8 cellular contexts compared by ENCODE assay signal in genomic region chr4:109434007-109434792, GRCh38. TPM values are rescaled to one million over a fixed set of nuclear protein-coding genes. Genes with fewer than 3 reads are reported as not detected.
A peak's percentile ranks its signal among the peaks of the same experiment; 100 is the strongest.
DNase-seq lines count a peak whose midpoint lies in the region; ATAC-seq and TF ChIP-seq lines count a peak whose summit lies in the region.

No MANE protein-coding gene starts in this region.

- no peaks in the 10 kb centered on the region for H3K27me3 Mint-ChIP-seq in dendritic cell treated with granulocyte-macrophage colony-stimulating factor and Interleukin-4, amounts not matched to agents 40 ng/mL and 50 ng/mL, for 4 days
- H3K27me3 Mint-ChIP-seq in stimulated activated naive CD8-positive, alpha-beta T cell treated with anti-CD3 and anti-CD28 coated beads, Interleukin-15, Interleukin-2, amounts not matched to agents 100 ng/mL and 50 ng/mL, for 24 hours, result no peaks in the 10 kb centered on the region

- H3K4me1 Mint-ChIP-seq in dendritic cell treated with granulocyte-macrophage colony-stimulating factor and Interleukin-4, amounts not matched to agents 40 ng/mL and 50 ng/mL, for 4 days (ENCODE audit: low read depth), result peaks cover 23% of the 10 kb centered on the region
- peaks cover 69% of the 10 kb centered on the region for H3K4me1 Mint-ChIP-seq in stimulated activated naive CD8-positive, alpha-beta T cell treated with anti-CD3 and anti-CD28 coated beads, Interleukin-15, Interleukin-2, amounts not matched to agents 100 ng/mL and 50 ng/mL, for 24 hours (ENCODE audit: low read depth)

- DNase-seq in COLO668 (lab: John Stamatoyannopoulos, UW; ENCODE audit: unreplicated experiment) (peak; percentile 36), lower leg skin (ENCODE audit: low spot score in 2 of 2) (peak; percentile 32 to 88), DMS153 (lab: John Stamatoyannopoulos, UW) (no peak)

- no peaks in the 10 kb centered on the region for H3K9me3 Mint-ChIP-seq in dendritic cell treated with granulocyte-macrophage colony-stimulating factor and Interleukin-4, amounts not matched to agents 40 ng/mL and 50 ng/mL, for 4 days
- no peaks in the 10 kb centered on the region for H3K9me3 Mint-ChIP-seq in stimulated activated naive CD8-positive, alpha-beta T cell treated with anti-CD3 and anti-CD28 coated beads, Interleukin-15, Interleukin-2, amounts not matched to agents 100 ng/mL and 50 ng/mL, for 24 hours

- peaks cover 15% of the 10 kb centered on the region for H3K36me3 Mint-ChIP-seq in dendritic cell treated with granulocyte-macrophage colony-stimulating factor and Interleukin-4, amounts not matched to agents 40 ng/mL and 50 ng/mL, for 4 days (ENCODE audit: low read depth)
- peaks cover 17% of the 10 kb centered on the region for H3K36me3 Mint-ChIP-seq in stimulated activated naive CD8-positive, alpha-beta T cell treated with anti-CD3 and anti-CD28 coated beads, Interleukin-15, Interleukin-2, amounts not matched to agents 100 ng/mL and 50 ng/mL, for 24 hours (ENCODE audit: low read depth)

- peak overlapping the region; percentile 70 for H3K4me3 ChIP-seq in lower leg skin (ENCODE audit: low read depth, poor library complexity, severe bottlenecking)

- 0% methylated on average over 27 to 34 of the region's 65 CpGs for WGBS in lower leg skin, 2 donors

- intact Hi-C loops in dendritic cell treated with granulocyte-macrophage colony-stimulating factor and Interleukin-4, amounts not matched to agents 40 ng/mL and 50 ng/mL, for 4 days (cut with micrococcal nuclease), result loop anchor here (2.0 to 10.0 kb wide), 5 partner anchors 128 to 779 kb away; partner anchors contain the start of genes CASP6, GAR1, MCUB and OSTC
- intact Hi-C loops in lower leg skin (cut with DNase I; ENCODE audit: low total_unique reads), result loop anchor here (10.0 kb wide), 1 partner anchor 381 kb away; the partner anchor contains the start of gene GAR1

- no peak for TF ChIP-seq CTCF in VCaP (conservative IDR thresholded peaks at IDR 0.05)
- no peak for TF ChIP-seq CTCF in lower leg skin (IDR thresholded peaks at IDR 0.05)

- peak overlapping the region; percentile 79 for H3K4me3 Mint-ChIP-seq in dendritic cell treated with granulocyte-macrophage colony-stimulating factor and Interleukin-4, amounts not matched to agents 40 ng/mL and 50 ng/mL, for 4 days
- peak overlapping the region; percentile 91 for H3K4me3 Mint-ChIP-seq in stimulated activated naive CD8-positive, alpha-beta T cell treated with anti-CD3 and anti-CD28 coated beads, Interleukin-15, Interleukin-2, amounts not matched to agents 100 ng/mL and 50 ng/mL, for 24 hours

- TF ChIP-seq POLR2A in lower leg skin (IDR thresholded peaks at IDR 0.05), result no peak

- peak overlapping the region; percentile 86 for H3K27ac Mint-ChIP-seq in dendritic cell treated with granulocyte-macrophage colony-stimulating factor and Interleukin-4, amounts not matched to agents 40 ng/mL and 50 ng/mL, for 4 days
- peak overlapping the region; percentile 79 for H3K27ac Mint-ChIP-seq in stimulated activated naive CD8-positive, alpha-beta T cell treated with anti-CD3 and anti-CD28 coated beads, Interleukin-15, Interleukin-2, amounts not matched to agents 100 ng/mL and 50 ng/mL, for 24 hours

- peak overlapping the region; percentile 89 for H3K27ac ChIP-seq in VCaP

- ATAC-seq in GM19452 (IDR thresholded peaks at IDR 0.05; ENCODE audit: unreplicated experiment) (peak; percentile 47), HG03460 (IDR thresholded peaks at IDR 0.05; ENCODE audit: unreplicated experiment) (peak; percentile 41)

RNA-seq across cellular contexts. Expression of gene SEC24B, which starts 0.6 kb away (rescaled TPM):
- total RNA-seq in lower leg skin, result 10 to 100 TPM; 26.0 to 45.2 (median 37.3) TPM
